In genomic region chr15:99450896-99451358, GRCh38 we compare ENCODE assay signal across 9 cellular contexts.
DNase-seq lines count a peak whose midpoint lies in the region; ATAC-seq and TF ChIP-seq lines count a peak whose summit lies in the region.
"Had no signal": no experiment of that assay in that cellular context is flagged by ENCODE, and none has a peak within 500 bp of the region (broad histone marks: within the 10 kb centered on the region; RNA-seq: fewer than 3 reads in every experiment).

No MANE protein-coding gene starts in this region.

- DNase-seq in SHP77 (lab: John Stamatoyannopoulos, UW), result peak; percentile 11 to 30
- DNase-seq in SHP77 treated with DMSO at 0.1 percent for 48 hours (lab: John Stamatoyannopoulos, UW), result no peak
- DNase-seq in activated CD4-positive, alpha-beta T cell treated with anti-CD3 and anti-CD28 coated beads, Interleukin-2, amount 50 U/mL, for 4 hours, result peak; percentile 62 to 63
- peak; percentile 16 for DNase-seq in effector CD8-positive, alpha-beta T cell (lab: John Stamatoyannopoulos, UW)
- DNase-seq in ovary, result peak; percentile 53 to 73 (median 54)
- DNase-seq in upper lobe of left lung, result peak in 1 of 2 donors; percentile 69
- DNase-seq in mesendoderm, result no peak

- H4K8ac ChIP-seq in mesendoderm (ENCODE audit: low read depth, low read length), result no peak overlapping the region

- no peak for TF ChIP-seq CTCF in ovary (IDR thresholded peaks at IDR 0.05)
- TF ChIP-seq CTCF in upper lobe of left lung (IDR thresholded peaks at IDR 0.05), result no peak

- no peaks in the 10 kb centered on the region for H3K79me1 ChIP-seq in mesendoderm (ENCODE audit: low read length)

- H3K27me3 ChIP-seq in ovary, result no peaks in the 10 kb centered on the region
- H3K27me3 ChIP-seq in upper lobe of left lung, result no peaks in the 10 kb centered on the region
- H3K27me3 ChIP-seq in mesendoderm (ENCODE audit: insufficient read depth, low read length, poor library complexity), result no peaks in the 10 kb centered on the region

- no peaks in the 10 kb centered on the region for H3K36me3 ChIP-seq in ovary
- H3K36me3 ChIP-seq in upper lobe of left lung, result no peaks in the 10 kb centered on the region
- no peaks in the 10 kb centered on the region for H3K36me3 ChIP-seq in mesendoderm (ENCODE audit: control insufficient read depth, insufficient read depth, low read length)

- peak in 1 of 2 donors; percentile 2 for ATAC-seq in upper lobe of left lung (ENCODE audit: low FRiP score in 2 of 2)
- ATAC-seq in GM21737 (IDR thresholded peaks at IDR 0.05; ENCODE audit: unreplicated experiment), result no peak
- ATAC-seq: Panc1 had no signal

- no peak overlapping the region for H2BK120ac ChIP-seq in mesendoderm (ENCODE audit: low read depth, low read length)

- no peak for TF ChIP-seq POLR2A in ovary (IDR thresholded peaks at IDR 0.05)
- TF ChIP-seq POLR2A in upper lobe of left lung (IDR thresholded peaks at IDR 0.05), result no peak

- H3K9me3 ChIP-seq in ovary, result no peaks in the 10 kb centered on the region
- no peaks in the 10 kb centered on the region for H3K9me3 ChIP-seq in upper lobe of left lung

- H3K27ac ChIP-seq in ovary (no peak overlapping the region), upper lobe of left lung (peak overlapping the region; percentile 81 to 96 (median 94)), mesendoderm (ENCODE audit: low read depth, low read length) (no peak overlapping the region)

- no peak overlapping the region for H2AK5ac ChIP-seq in mesendoderm (ENCODE audit: low read length)

- no peak overlapping the region for H3K56ac ChIP-seq in mesendoderm (ENCODE audit: low read length)

- WGBS in ovary, 3 donors, result 47 to 63% (median 49%) methylated on average over 14 of the region's 14 CpGs
- 29 to 39% methylated on average over 14 of the region's 14 CpGs for WGBS in upper lobe of left lung, 2 donors
- no CpG with 5 or more reads among the region's 14 CpGs for WGBS in mesendoderm (ENCODE audit: extremely low coverage, insufficient coverage, low lambda C conversion rate)

- no peak overlapping the region for H3K18ac ChIP-seq in mesendoderm (ENCODE audit: low read length)

- H3K23ac ChIP-seq in mesendoderm (ENCODE audit: low read length), result no peak overlapping the region

- intact Hi-C loops in ovary (cut with DNase I), result no loop called here

- H2BK5ac ChIP-seq in mesendoderm (ENCODE audit: low read length), result no peak overlapping the region

- no peak overlapping the region for H3K4me2 ChIP-seq in mesendoderm (ENCODE audit: low read length)

- no peaks in the 10 kb centered on the region for H3K79me2 ChIP-seq in mesendoderm (ENCODE audit: control insufficient read depth, insufficient read depth, low read length)

- no peak overlapping the region for H3K4ac ChIP-seq in mesendoderm (ENCODE audit: low read depth, low read length)

- no peak overlapping the region for H4K5ac ChIP-seq in mesendoderm (ENCODE audit: low read length)

- TF ChIP-seq EP300 in ovary (IDR thresholded peaks at IDR 0.05) (no peak), upper lobe of left lung (IDR thresholded peaks at IDR 0.05) (peak in 3 of 4 donors; percentile 32 to 83 (median 44))

- peaks cover 17% of the 10 kb centered on the region for H3K4me1 ChIP-seq in ovary (ENCODE audit: insufficient read depth)
- peaks cover 50 to 78% (median 57%) of the 10 kb centered on the region in 4 donors for H3K4me1 ChIP-seq in upper lobe of left lung
- no peaks in the 10 kb centered on the region for H3K4me1 ChIP-seq in mesendoderm (ENCODE audit: control insufficient read depth, low read depth, low read length)

- H3K9ac ChIP-seq in mesendoderm (ENCODE audit: low read length), result no peak overlapping the region

- H3K4me3 ChIP-seq in ovary (no peak overlapping the region), upper lobe of left lung (peak overlapping the region in 1 of 4 donors; percentile 0), mesendoderm (ENCODE audit: low read length) (no peak overlapping the region)

- no peak overlapping the region for H2BK15ac ChIP-seq in mesendoderm (replicated peaks; ENCODE audit: low read depth)

Comparison
In these comparisons a context has a peak if more than half of its experiments do, and no peak if none do; other contexts are left out.
1. DNase-seq: peak in SHP77 (2 of 2), activated CD4-positive, alpha-beta T cell treated with anti-CD3 and anti-CD28 coated beads, Interleukin-2, amount 50 U/mL, for 4 hours (2 of 2), effector CD8-positive, alpha-beta T cell (single experiment) and ovary (5 of 5); none in SHP77 treated with DMSO at 0.1 percent for 48 hours (single experiment) and mesendoderm (single experiment).
2. H3K27ac ChIP-seq: peak in upper lobe of left lung (4 of 4); none in ovary (0 of 2) and mesendoderm (single experiment).